ENCODE assay signal across 23 cellular contexts in genomic region chr17:29394761-29395160, GRCh38.
"Had no signal": no experiment of that assay in that cellular context is flagged by ENCODE, and none has a peak within 500 bp of the region (broad histone marks: within the 10 kb centered on the region; RNA-seq: fewer than 3 reads in every experiment).

No MANE protein-coding gene starts in this region.

- H3K9me3 ChIP-seq: heart right ventricle, lower lobe of right lung, vagina had no signal

- H2AFZ ChIP-seq: parathyroid adenoma had no signal

- H3K27me3 ChIP-seq: heart right ventricle, vagina had no signal

- H3K27me3 Mint-ChIP-seq: activated naive CD8-positive, alpha-beta T cell treated with anti-CD3 and anti-CD28 coated beads for 36 hours; activated T-cell treated with anti-CD3 and anti-CD28 coated beads, Interleukin-2, amount 50 U/mL, for 24 hours; activated T-helper 17 cell treated with anti-CD3 and anti-CD28 coated beads, Interleukin-2, amount 50 U/mL, for 72 hours; natural killer cell treated with Interleukin-12 subunit alpha and Interleukin-12 subunit beta and Interleukin-15 and Interleukin-18, amount 100 ng/mL, for 72 hours; stimulated activated naive B cell treated with anti-CD40 and anti-IgM and Interleukin-4, amounts not matched to agents 10 μg/mL and 1 μg/mL and 100 μg/mL, for 72 hours; type B pancreatic cell had no signal

- H3K4me2 ChIP-seq: smooth muscle cell had no signal

- H3K4me3 Mint-ChIP-seq: activated CD8-positive, alpha-beta T cell treated with anti-CD3 and anti-CD28 coated beads, Interleukin-2, amount 10 ng/mL, durations not matched to agents 7 days and 5 days; activated naive CD8-positive, alpha-beta T cell treated with anti-CD3 and anti-CD28 coated beads for 36 hours; activated T-cell treated with anti-CD3 and anti-CD28 coated beads, Interleukin-2, amount 50 U/mL, for 24 hours; activated T-helper 17 cell treated with anti-CD3 and anti-CD28 coated beads, Interleukin-2, amount 50 U/mL, for 72 hours; natural killer cell treated with Interleukin-12 subunit alpha and Interleukin-12 subunit beta and Interleukin-15 and Interleukin-18, amount 100 ng/mL, for 72 hours; stimulated activated naive B cell treated with anti-CD40 and anti-IgM and Interleukin-4, amounts not matched to agents 10 μg/mL and 1 μg/mL and 100 μg/mL, for 72 hours; T-helper 2 cell treated with Interferon-gamma antibody and Interleukin-4, amounts not matched to agents 5 μg/mL and 100 μg/mL, for 36 hours; type B pancreatic cell had no signal

- H3K36me3 Mint-ChIP-seq: natural killer cell treated with Interleukin-12 subunit alpha and Interleukin-12 subunit beta and Interleukin-15 and Interleukin-18, amount 100 ng/mL, for 72 hours had no signal

- H3K9me3 Mint-ChIP-seq: activated naive CD8-positive, alpha-beta T cell treated with anti-CD3 and anti-CD28 coated beads for 36 hours; activated T-cell treated with anti-CD3 and anti-CD28 coated beads, Interleukin-2, amount 50 U/mL, for 24 hours; activated T-helper 17 cell treated with anti-CD3 and anti-CD28 coated beads, Interleukin-2, amount 50 U/mL, for 72 hours; natural killer cell treated with Interleukin-12 subunit alpha and Interleukin-12 subunit beta and Interleukin-15 and Interleukin-18, amount 100 ng/mL, for 72 hours; stimulated activated naive B cell treated with anti-CD40 and anti-IgM and Interleukin-4, amounts not matched to agents 10 μg/mL and 1 μg/mL and 100 μg/mL, for 72 hours; T-helper 2 cell treated with Interferon-gamma antibody and Interleukin-4, amounts not matched to agents 5 μg/mL and 100 μg/mL, for 36 hours; type B pancreatic cell had no signal

- DNase-seq: activated CD4-positive, alpha-beta T cell treated with anti-CD3 and anti-CD28 coated beads for 1 hour; activated CD4-positive, alpha-beta T cell treated with anti-CD3 and anti-CD28 coated beads, Interleukin-2, amount 50 U/mL, for 1 hour; activated CD8-positive, alpha-beta T cell treated with anti-CD3 and anti-CD28 coated beads, Interleukin-2, amount 10 ng/mL, durations not matched to agents 7 days and 5 days; activated naive CD8-positive, alpha-beta T cell treated with anti-CD3 and anti-CD28 coated beads for 36 hours; activated T-cell treated with anti-CD3 and anti-CD28 coated beads, Interleukin-2, amount 50 U/mL, for 24 hours; heart right ventricle; left colon; lower lobe of right lung; midbrain; stimulated activated CD4-positive, alpha-beta T cell treated with anti-CD3 and anti-CD28 coated beads, Interleukin-15, amount 100 ng/mL, for 24 hours; stimulated activated naive B cell treated with anti-CD40 and anti-IgM and Interleukin-4, amounts not matched to agents 10 μg/mL and 1 μg/mL and 100 μg/mL, for 72 hours had no signal

- FAIRE-seq: bronchial epithelial cell, keratinocyte had no signal

- H3K4me3 ChIP-seq: coronary artery, heart right ventricle, lower lobe of right lung, smooth muscle cell, vagina had no signal

- H3K9ac ChIP-seq: parathyroid adenoma had no signal

- H3K27ac ChIP-seq: coronary artery, heart right ventricle, lower lobe of right lung, parathyroid adenoma, vagina, VCaP had no signal

- H3K27ac Mint-ChIP-seq: activated CD8-positive, alpha-beta T cell treated with anti-CD3 and anti-CD28 coated beads, Interleukin-2, amount 10 ng/mL, durations not matched to agents 7 days and 5 days; activated naive CD8-positive, alpha-beta T cell treated with anti-CD3 and anti-CD28 coated beads for 36 hours; activated T-cell treated with anti-CD3 and anti-CD28 coated beads, Interleukin-2, amount 50 U/mL, for 24 hours; activated T-helper 17 cell treated with anti-CD3 and anti-CD28 coated beads, Interleukin-2, amount 50 U/mL, for 72 hours; natural killer cell treated with Interleukin-12 subunit alpha and Interleukin-12 subunit beta and Interleukin-15 and Interleukin-18, amount 100 ng/mL, for 72 hours; stimulated activated naive B cell treated with anti-CD40 and anti-IgM and Interleukin-4, amounts not matched to agents 10 μg/mL and 1 μg/mL and 100 μg/mL, for 72 hours; T-helper 2 cell treated with Interferon-gamma antibody and Interleukin-4, amounts not matched to agents 5 μg/mL and 100 μg/mL, for 36 hours; type B pancreatic cell had no signal

- ATAC-seq: activated CD8-positive, alpha-beta T cell treated with anti-CD3 and anti-CD28 coated beads, Interleukin-2, amount 10 ng/mL, durations not matched to agents 7 days and 5 days; activated T-helper 17 cell treated with anti-CD3 and anti-CD28 coated beads, Interleukin-2, amount 50 U/mL, for 72 hours; heart right ventricle; left colon; lower lobe of right lung; natural killer cell treated with Interleukin-12 subunit alpha and Interleukin-12 subunit beta and Interleukin-15 and Interleukin-18, amount 100 ng/mL, for 72 hours; sciatic nerve; stimulated activated naive B cell treated with anti-CD40 and anti-IgM and Interleukin-4, amounts not matched to agents 10 μg/mL and 1 μg/mL and 100 μg/mL, for 72 hours had no signal
